Comparison of ENCODE assay signal across 34 cellular contexts in the genomic region with DNA sequence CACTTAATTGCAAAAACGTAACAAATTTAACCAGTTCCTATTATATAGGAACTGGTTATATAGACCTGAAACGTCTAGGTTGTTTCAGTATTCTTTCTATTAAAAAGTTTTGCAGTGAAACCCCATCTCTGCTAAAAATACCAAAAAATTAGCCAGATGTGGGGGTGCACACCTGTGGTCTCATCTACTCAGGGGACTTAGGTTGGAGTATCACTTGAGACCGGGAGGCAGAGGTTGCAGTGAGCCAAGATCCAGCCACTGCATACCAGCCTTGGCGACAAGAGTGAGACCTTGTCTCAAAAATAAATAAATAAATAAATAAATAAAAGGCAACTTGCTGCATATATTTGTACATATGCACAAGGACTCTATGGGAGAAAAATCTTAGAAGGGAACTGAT.
"Had no signal": no experiment of that assay in that cellular context is flagged by ENCODE, and none has a peak within 500 bp of the region (broad histone marks: within the 10 kb centered on the region; RNA-seq: fewer than 3 reads in every experiment).

No MANE protein-coding gene starts in this region.

- H3K4me3 ChIP-seq: MG63 had no signal

- H3K36me3 ChIP-seq: MG63 had no signal

- H3K4me2 ChIP-seq: KMS-11 had no signal

- H3K27ac ChIP-seq: KMS-11 had no signal

- H3K27me3 ChIP-seq: MG63 had no signal

- H3K9me3 ChIP-seq: MG63 had no signal

- H3K9ac ChIP-seq: KMS-11 had no signal

- DNase-seq: Karpas-422, Kasumi-1, MG63, MV-4-11, NCI-H1048, NCI-H1092, NCI-H1092 treated with DMSO at 0.1 percent for 48 hours, NCI-H1105, NCI-H1105 treated with DMSO at 0.1 percent for 48 hours, NCI-H1417, NCI-H1417 treated with DMSO at 0.1 percent for 48 hours, NCI-H1436, NCI-H1436 treated with DMSO at 0.1 percent for 48 hours, NCI-H146, NCI-H1694, NCI-H1694 treated with DMSO at 0.1 percent for 48 hours, NCI-H187, NCI-H187 treated with DMSO at 0.1 percent for 48 hours, NCI-H1930, NCI-H2029, NCI-H2029 treated with DMSO at 0.1 percent for 48 hours, NCI-H2081, NCI-H2081 treated with DMSO at 0.1 percent for 48 hours, NCI-H2107, NCI-H2171, NCI-H2171 treated with DMSO at 0.1 percent for 48 hours, NCI-H2227 treated with DMSO at 0.1 percent for 48 hours, NCI-H226, NCI-H345, NCI-H446, NCI-H446 treated with DMSO at 0.1 percent for 48 hours, NCI-H510A, NCI-H510A treated with DMSO at 0.1 percent for 48 hours had no signal
